ENCODE assay signal across 25 cellular contexts in the genomic region with DNA sequence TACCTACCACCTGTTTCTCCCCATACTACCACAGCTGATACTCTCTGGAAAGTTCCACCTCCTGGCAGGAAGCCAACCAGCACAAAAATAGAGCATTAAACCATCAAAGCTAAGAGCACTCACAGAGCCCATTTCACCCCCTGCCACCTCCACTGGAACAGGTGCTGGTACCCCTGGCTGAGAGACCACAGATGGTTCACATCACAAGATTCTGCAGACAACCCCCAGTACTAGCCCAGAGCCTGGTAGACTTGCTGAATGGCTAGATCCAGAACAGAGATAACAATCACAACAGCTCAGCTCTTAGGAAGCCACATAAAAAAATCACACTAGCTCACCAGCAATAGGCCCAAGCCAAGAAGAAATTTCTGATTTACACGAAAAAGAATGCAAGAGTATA.
DNase-seq lines count a peak whose midpoint lies in the region; ATAC-seq and TF ChIP-seq lines count a peak whose summit lies in the region.
"Had no signal": no experiment of that assay in that cellular context is flagged by ENCODE, and none has a peak within 500 bp of the region (broad histone marks: within the 10 kb centered on the region; RNA-seq: fewer than 3 reads in every experiment).

No MANE protein-coding gene starts in this region.

- peaks cover 26% of the 10 kb centered on the region for H3K9me3 ChIP-seq in endodermal cell (ENCODE audit: control insufficient read depth, low read length)

- H3K27ac ChIP-seq in endodermal cell (ENCODE audit: low read depth, low read length), result no peak overlapping the region
- H3K27ac ChIP-seq: HL-60, RWPE1 had no signal

- DNase-seq in NCI-H510A treated with DMSO at 0.1 percent for 48 hours (lab: John Stamatoyannopoulos, UW) (peak; percentile 25), NCI-H510A (lab: John Stamatoyannopoulos, UW) (no peak), NCI-H2171 treated with DMSO at 0.1 percent for 48 hours (lab: John Stamatoyannopoulos, UW) (peak; percentile 95), endodermal cell (no peak), kidney tubule cell (ENCODE audit: low spot score) (no peak)
- DNase-seq in Jurkat, Clone E6-1 (ENCODE audit: low read depth, low spot score), result peak; percentile 65
- DNase-seq in activated naive CD4-positive, alpha-beta T cell (lab: John Stamatoyannopoulos, UW), result no peak
- DNase-seq: C1 segment of cervical spinal cord; Calu3; CD4-positive, alpha-beta memory T cell; EL; GDM1; Kasumi-1; NCI-H1105 treated with DMSO at 0.1 percent for 48 hours; NCI-H1694; NCI-H2029 treated with DMSO at 0.1 percent for 48 hours; NCI-H2227 treated with DMSO at 0.1 percent for 48 hours; SHP77; T-helper 1 cell had no signal

- TF ChIP-seq CTCF in endodermal cell (conservative IDR thresholded peaks at IDR 0.05), result no peak

- H3K27me3 Mint-ChIP-seq in endodermal cell (ENCODE audit: insufficient read depth), result no peaks in the 10 kb centered on the region

- no peaks in the 10 kb centered on the region for H3K36me3 Mint-ChIP-seq in endodermal cell (ENCODE audit: low read depth)
- H3K36me3 Mint-ChIP-seq: CD4-positive, alpha-beta memory T cell had no signal

- H3K9ac ChIP-seq in endodermal cell (ENCODE audit: extremely low read depth, low read length, poor library complexity, severe bottlenecking), result no peak overlapping the region

- WGBS in endodermal cell (ENCODE audit: insufficient coverage in 1 of 2, insufficient read length in 1 of 2), 2 experiments, result 90% methylated on average over 1 of the region's 1 CpG; no CpG with 5 or more reads in 1 of the 2 experiments

- H3K4me3 ChIP-seq in Jurkat, Clone E6-1 (ENCODE audit: low read length), result no peak overlapping the region
- peak overlapping the region; percentile 44 for H3K4me3 ChIP-seq in endodermal cell (ENCODE audit: low read length)
- H3K4me3 ChIP-seq: GM12878 had no signal

- H3K36me3 ChIP-seq in endodermal cell (ENCODE audit: control insufficient read depth, insufficient read depth, low read length), result no peaks in the 10 kb centered on the region

- H3K27me3 ChIP-seq in endodermal cell (ENCODE audit: control insufficient read depth, insufficient read depth, low read length, poor library complexity, severe bottlenecking), result no peaks in the 10 kb centered on the region

- no peaks in the 10 kb centered on the region for H3K4me1 ChIP-seq in endodermal cell (ENCODE audit: control insufficient read depth, insufficient read depth, low read length)

- H3K4me1 Mint-ChIP-seq in endodermal cell, result peaks cover 13% of the 10 kb centered on the region
- H3K4me1 Mint-ChIP-seq: CD4-positive, alpha-beta memory T cell had no signal

- no peak for ATAC-seq in GM18870 (IDR thresholded peaks at IDR 0.05; ENCODE audit: unreplicated experiment)
- ATAC-seq: GM12878, HCT116 had no signal

- peaks cover 29% of the 10 kb centered on the region for H3K9me3 Mint-ChIP-seq in endodermal cell

- H3K4me3 Mint-ChIP-seq in endodermal cell, result no peak overlapping the region
- H3K4me3 Mint-ChIP-seq: CD4-positive, alpha-beta memory T cell; T-helper 2 cell treated with Interferon-gamma antibody and Interleukin-4, amounts not matched to agents 5 μg/mL and 100 μg/mL, for 36 hours had no signal

- H3K27ac Mint-ChIP-seq in endodermal cell, result no peak overlapping the region
- H3K27ac Mint-ChIP-seq: CD4-positive, alpha-beta memory T cell; T-helper 2 cell treated with Interferon-gamma antibody and Interleukin-4, amounts not matched to agents 5 μg/mL and 100 μg/mL, for 36 hours had no signal

Comparison
In these comparisons a context has a peak if more than half of its experiments do, and no peak if none do; other contexts are left out.
1. DNase-seq: peak in NCI-H510A treated with DMSO at 0.1 percent for 48 hours (single experiment), Jurkat, Clone E6-1 (single experiment) and NCI-H2171 treated with DMSO at 0.1 percent for 48 hours (single experiment); none in NCI-H510A (single experiment), endodermal cell (single experiment), activated naive CD4-positive, alpha-beta T cell (0 of 4) and kidney tubule cell (single experiment).